8 cellular contexts compared by ENCODE assay signal in genomic region chr15:40340038-40340739, GRCh38. TPM values are rescaled to one million over a fixed set of nuclear protein-coding genes. Genes with fewer than 3 reads are reported as not detected.
DNase-seq lines count a peak whose midpoint lies in the region; ATAC-seq, FAIRE-seq and TF ChIP-seq lines count a peak whose summit lies in the region.

No MANE protein-coding gene starts in this region.

- peaks cover 65% of the 10 kb centered on the region for H3K4me1 Mint-ChIP-seq in CD14-positive monocyte

- FAIRE-seq in pancreas (lab: Jason Lieb, UNC) = no peak

- DNase-seq in CD14-positive monocyte (ENCODE audit: low spot score) (no peak), RWPE1 (ENCODE audit: low spot score) (peak; percentile 49), fibroblast of pulmonary artery (ENCODE audit: low read depth) (peak; percentile 82), pancreas (peak in 5 of 6 donors; percentile 41 to 85 (median 72))
- DNase-seq in activated CD8-positive, alpha-beta memory T cell treated with anti-CD3 and anti-CD28 coated beads, Interleukin-2, amount 50 U/mL, for 48 hours = no peak

- H3K27ac ChIP-seq in RWPE1 (peak overlapping the region; percentile 99), pancreas (peak overlapping the region; percentile 72 to 87 (median 82))

- peaks cover 0 to 2% (median 0%) of the 10 kb centered on the region in 7 donors for H3K9me3 Mint-ChIP-seq in CD14-positive monocyte

- TF ChIP-seq CTCF in CD14-positive monocyte (IDR thresholded peaks at IDR 0.05) = no peak
- TF ChIP-seq CTCF in RWPE1 (conservative IDR thresholded peaks at IDR 0.05; ENCODE audit: low read depth) = no peak
- TF ChIP-seq CTCF in fibroblast of pulmonary artery (IDR thresholded peaks at IDR 0.05; ENCODE audit: low read length, missing control alignments) = no peak
- TF ChIP-seq CTCF in pancreas (IDR thresholded peaks at IDR 0.05) = no peak

- CTCF ChIA-PET in RWPE1 (lab: Yijun Ruan, JAX) = interaction anchor here (0.6 to 8.3 kb wide), 10 partner anchors 16 to 100 kb away, joined by 3 to 112 read pairs (median 6); partner anchors contain the start of genes ANKRD63 and INAFM2

- WGBS in pancreas, 2 donors = 54 to 62% methylated on average over 14 of the region's 14 CpGs

- H3K4me1 ChIP-seq in pancreas = peaks cover 0 to 14% (median 4%) of the 10 kb centered on the region in 3 donors

- no peaks in the 10 kb centered on the region for H3K36me3 ChIP-seq in pancreas

- peak overlapping the region; percentile 57 to 63 for H3K4me3 Mint-ChIP-seq in CD14-positive monocyte

- ATAC-seq in pancreas (peak; percentile 33 to 54 (median 45)), GM18868 (IDR thresholded peaks at IDR 0.05; ENCODE audit: unreplicated experiment) (no peak), GM19395 (IDR thresholded peaks at IDR 0.05; ENCODE audit: unreplicated experiment) (no peak), GM18511 (IDR thresholded peaks at IDR 0.05; ENCODE audit: unreplicated experiment) (no peak)

- H3K27me3 ChIP-seq in pancreas = no peaks in the 10 kb centered on the region

- intact Hi-C loops in CD14-positive monocyte (cut with micrococcal nuclease) = loop anchor here in 1 of 2 donors (5.0 kb wide), 1 partner anchor 82 kb away; no protein-coding TSS in a partner anchor
- intact Hi-C loops in pancreas (cut with DNase I) = loop anchor here in 1 of 3 donors (10.0 kb wide), 2 partner anchors 55 to 85 kb away; partner anchors contain the start of gene ANKRD63

- peaks cover 0 to 8% (median 2%) of the 10 kb centered on the region in 3 donors for H3K27me3 Mint-ChIP-seq in CD14-positive monocyte (ENCODE audit: low read depth in 3 of 3)

- H3K27ac Mint-ChIP-seq in CD14-positive monocyte = peak overlapping the region; percentile 80 to 91 (median 85)

- POLR2A ChIA-PET in RWPE1 (lab: Yijun Ruan, JAX; ENCODE audit: low non-redundant PET) = interaction anchor here (0.9 kb wide), 1 partner anchor 30 kb away, joined by 3 read pairs; no protein-coding TSS in a partner anchor

- no peaks in the 10 kb centered on the region for H3K36me3 Mint-ChIP-seq in CD14-positive monocyte

- H3K4me3 ChIP-seq in fibroblast of pulmonary artery (replicated peaks; ENCODE audit: low read depth, low read length) (peak overlapping the region; percentile 53), pancreas (peak overlapping the region in 2 of 4 donors; percentile 27 to 35)

- H3K9me3 ChIP-seq in pancreas = no peaks in the 10 kb centered on the region

RNA-seq across cellular contexts. Expression of gene CCDC9B, which starts 0.6 kb away (rescaled TPM):
- polyA plus RNA-seq in CD14-positive monocyte (under 1 TPM; 0.13 to 0.39 TPM), pancreas (10 to 100 TPM; 32.0 to 72.3 TPM)
- 10 to 100 TPM; 18.3 to 63.6 (median 29.9) TPM for total RNA-seq in pancreas

RNA-seq across cellular contexts. Expression of gene PHGR1, which starts 10.6 kb away (rescaled TPM):
- polyA plus RNA-seq in CD14-positive monocyte = not detected
- total RNA-seq in pancreas = 1 to 10 TPM in 1 of 6 donors, under 1 TPM in 2, not detected in 3; 0.56 to 1.8 (median 0.78) TPM
- 10 to 100 TPM; 12.4 to 41.5 TPM for polyA plus RNA-seq in pancreas

RNA-seq across cellular contexts. Expression of gene INAFM2, which starts 16.7 kb away (rescaled TPM):
- polyA plus RNA-seq in CD14-positive monocyte = 1 to 10 TPM; 5.1 to 8.3 TPM
- 10 to 100 TPM in 5 of 6 donors, 1 to 10 TPM in 1; 8.1 to 16.4 (median 11.3) TPM for total RNA-seq in pancreas
- 10 to 100 TPM in 1 of 2 donors, 1 to 10 TPM in 1; 6.5 to 11.7 TPM for polyA plus RNA-seq in pancreas

RNA-seq across cellular contexts. Expression of gene DISP2, which starts 17.8 kb away (rescaled TPM):
- polyA plus RNA-seq in CD14-positive monocyte (under 1 TPM in 1 of 2 donors, not detected in 1; 0.01 TPM), pancreas (1 to 10 TPM; 4.1 TPM)
- total RNA-seq in pancreas = 1 to 10 TPM in 2 of 6 donors, under 1 TPM in 4; 0.14 to 2.0 (median 0.70) TPM

RNA-seq across cellular contexts. Expression of gene PLCB2, which starts 32.5 kb away (rescaled TPM):
- polyA plus RNA-seq in CD14-positive monocyte (10 to 100 TPM; 56.5 to 74.5 TPM), pancreas (1 to 10 TPM; 5.3 to 9.7 TPM)
- 10 to 100 TPM in 2 of 6 donors, 1 to 10 TPM in 3, under 1 TPM in 1; 0.94 to 23.5 (median 4.1) TPM for total RNA-seq in pancreas

Comparison
In these comparisons a context has a peak if more than half of its experiments do, and no peak if none do; other contexts are left out.
1. DNase-seq: peak in RWPE1 (single experiment), fibroblast of pulmonary artery (single experiment) and pancreas (5 of 6); none in CD14-positive monocyte (single experiment) and activated CD8-positive, alpha-beta memory T cell treated with anti-CD3 and anti-CD28 coated beads, Interleukin-2, amount 50 U/mL, for 48 hours (single experiment).
2. ATAC-seq: peak in pancreas (4 of 4); none in GM18868 (single experiment), GM19395 (single experiment) and GM18511 (single experiment).
3. RNA of gene CCDC9B, which starts 0.6 kb away (polyA plus RNA-seq): 32.0 to 72.3 TPM in pancreas; 0.13 to 0.39 TPM in CD14-positive monocyte; every median in the first group is over 10 times any median in the second.
4. RNA of gene PHGR1, which starts 10.6 kb away (polyA plus RNA-seq): 12.4 to 41.5 TPM in pancreas; not detected in CD14-positive monocyte; every median in the first group is over 10 times any median in the second.